Comparison of ENCODE assay signal across 1 cellular context in genomic region chr19:10251792-10252694, GRCh38.
A peak's percentile ranks its signal among the peaks of the same experiment; 100 is the strongest.
TF ChIP-seq lines count a peak whose summit lies in the region.

TSS of gene MRPL4 (plus strand) at chr19:10252214. CDS start at chr19:10252254, 40 bp downstream.

TF ChIP-seq in GM12878, 131 proteins besides CTCF, POLR2A, EP300 and RAD21 (continued from another document and continues in another):
- TF ChIP-seq CHD1 (IDR thresholded peaks at IDR 0.05; ENCODE audit: low read depth, low read length) (no peak), GABPA (IDR thresholded peaks at IDR 0.05; ENCODE audit: low read depth) (no peak), USF2 (IDR thresholded peaks at IDR 0.05; ENCODE audit: borderline replicate concordance, low read depth, low read length) (no peak), PAX5 (IDR thresholded peaks at IDR 0.05; ENCODE audit: borderline replicate concordance, low read depth, low read length) (peak; percentile 76), KDM1A (IDR thresholded peaks at IDR 0.05; ENCODE audit: borderline replicate concordance) (no peak), TAF1 (IDR thresholded peaks at IDR 0.05; ENCODE audit: borderline replicate concordance, low read depth, low read length) (peak; percentile 72), SUPT20H (IDR thresholded peaks at IDR 0.05; ENCODE audit: borderline replicate concordance, control insufficient read depth, low read depth, low read length) (no peak), CEBPB (IDR thresholded peaks at IDR 0.05; ENCODE audit: borderline replicate concordance in 1 of 2, low read depth in 2 of 2, low read length in 2 of 2) (no peak), IKZF2 (IDR thresholded peaks at IDR 0.05) (no peak; a peak in 1 of 4 replicates), KLF5 (IDR thresholded peaks at IDR 0.05; ENCODE audit: partially characterized antibody) (peak; percentile 71), CBFB (IDR thresholded peaks at IDR 0.05; ENCODE audit: low read depth) (peak; percentile 18; the same call in 1 of the 2 replicates), BMI1 (IDR thresholded peaks at IDR 0.05; ENCODE audit: borderline replicate concordance) (no peak), SREBF1 (IDR thresholded peaks at IDR 0.05; ENCODE audit: low read length) (no peak), SIN3A (IDR thresholded peaks at IDR 0.05; ENCODE audit: low read depth, low read length) (peak; percentile 95), HCFC1 (IDR thresholded peaks at IDR 0.05; ENCODE audit: low read length) (peak; percentile 83), CBX5 (IDR thresholded peaks at IDR 0.05; ENCODE audit: low read depth) (no peak), MYC (IDR thresholded peaks at IDR 0.05; ENCODE audit: insufficient read depth, insufficient read length, insufficient replicate concordance, low read length, severe bottlenecking) (peak; percentile 96), POLR2AphosphoS5 (IDR thresholded peaks at IDR 0.05; ENCODE audit: low read length) (peak; percentile 83), SKIL (IDR thresholded peaks at IDR 0.05; ENCODE audit: low read depth, poor library complexity, severe bottlenecking) (no peak), EZH2 (IDR thresholded peaks at IDR 0.05; ENCODE audit: borderline replicate concordance, control insufficient read depth, low read depth, low read length) (no peak), RAD51 (IDR thresholded peaks at IDR 0.05) (no peak), FOS (IDR thresholded peaks at IDR 0.05; ENCODE audit: borderline replicate concordance, extremely low read depth, insufficient read length) (peak; percentile 72), MEF2A (IDR thresholded peaks at IDR 0.05; ENCODE audit: insufficient read depth, low read depth, low read length) (no peak), CREM (IDR thresholded peaks at IDR 0.05; ENCODE audit: low read depth) (peak; percentile 100), SMARCA5 (IDR thresholded peaks at IDR 0.05) (peak; percentile 72), MEF2B (IDR thresholded peaks at IDR 0.05; ENCODE audit: partially characterized antibody, poor library complexity, severe bottlenecking) (peak; percentile 38), NRF1 (conservative IDR thresholded peaks at IDR 0.05; ENCODE audit: low read depth, low read length) (no peak), CHD4 (IDR thresholded peaks at IDR 0.05) (no peak), E4F1 (IDR thresholded peaks at IDR 0.05; ENCODE audit: borderline replicate concordance, partially characterized antibody) (peak; percentile 43), TBL1XR1 (IDR thresholded peaks at IDR 0.05; ENCODE audit: low read depth, low read length) (no peak), ZNF384 (IDR thresholded peaks at IDR 0.05; ENCODE audit: borderline replicate concordance, low read depth, low read length) (no peak), REST (IDR thresholded peaks at IDR 0.05; ENCODE audit: low read depth, low read length) (peak; percentile 27; the same call in 1 of the 2 replicates), DPF2 (IDR thresholded peaks at IDR 0.05) (peak; percentile 79), BCLAF1 (IDR thresholded peaks at IDR 0.05) (no peak), SUZ12 (IDR thresholded peaks at IDR 0.05; ENCODE audit: unreplicated experiment) (no peak), NFIC (IDR thresholded peaks at IDR 0.05; ENCODE audit: low read depth, low read length) (no peak), IKZF1 (conservative IDR thresholded peaks at IDR 0.05) (peak; percentile 90), NKRF (conservative IDR thresholded peaks at IDR 0.05) (peak; percentile 97), JUND (IDR thresholded peaks at IDR 0.05; ENCODE audit: low read depth, low read length) (peak; percentile 78; the same call in 1 of the 2 replicates), SREBF2 (IDR thresholded peaks at IDR 0.05; ENCODE audit: low read length) (no peak), ZNF687 (IDR thresholded peaks at IDR 0.05) (peak; percentile 86), TCF12 (IDR thresholded peaks at IDR 0.05; ENCODE audit: low read depth, low read length) (no peak), BACH1 (IDR thresholded peaks at IDR 0.05; ENCODE audit: borderline replicate concordance) (peak; percentile 91), MTA2 (IDR thresholded peaks at IDR 0.05; ENCODE audit: low read depth) (0 out of 2 replicates have a peak, but pooled peaks have one; percentile 43), NR2F1 (conservative IDR thresholded peaks at IDR 0.05) (peak; percentile 100), PKNOX1 (IDR thresholded peaks at IDR 0.05) (peak; percentile 62), BCL11A (IDR thresholded peaks at IDR 0.05; ENCODE audit: low read depth, low read length) (no peak)
